ENCODE assay signal across 13 cellular contexts in genomic region chr4:122747068-122747467, GRCh38. TPM values are rescaled to one million over a fixed set of nuclear protein-coding genes. Genes with fewer than 3 reads are reported as not detected.
A peak's percentile ranks its signal among the peaks of the same experiment; 100 is the strongest.
DNase-seq lines count a peak whose midpoint lies in the region; ATAC-seq lines count a peak whose summit lies in the region.
"Had no signal": no experiment of that assay in that cellular context is flagged by ENCODE, and none has a peak within 500 bp of the region (broad histone marks: within the 10 kb centered on the region; RNA-seq: fewer than 3 reads in every experiment).

No MANE protein-coding gene starts in this region.

- H3K4me1 ChIP-seq in BLaER1 treated with 17β-estradiol and CSF1 and Interleukin-3, amounts not matched to agents 10 nM and 100 nM: peaks cover 0 to 64% (median 19%) of the 10 kb centered on the region in 10 experiments; a peak in 13 of 20 replicates
- no peaks in the 10 kb centered on the region for H3K4me1 ChIP-seq in mesenchymal stem cell (ENCODE audit: control insufficient read depth, insufficient read depth, low read depth, low read length)

- H3K4ac ChIP-seq in mesenchymal stem cell (ENCODE audit: low read depth in 1 of 2, low read length in 2 of 2): no peak overlapping the region

- no peaks in the 10 kb centered on the region for H3K79me1 ChIP-seq in mesenchymal stem cell (replicated peaks; ENCODE audit: low read length, poor library complexity, severe bottlenecking)

- peak overlapping the region in 2 of 11 experiments; percentile 50 to 59; a peak in 3 of 22 replicates for H3K9ac ChIP-seq in BLaER1 treated with 17β-estradiol and CSF1 and Interleukin-3, amounts not matched to agents 10 nM and 100 nM
- H3K9ac ChIP-seq in mesenchymal stem cell (ENCODE audit: low read length): no peak overlapping the region

- H2BK12ac ChIP-seq in mesenchymal stem cell (ENCODE audit: low read length in 2 of 2): no peak overlapping the region

- no peak for DNase-seq in activated CD4-positive, alpha-beta T cell treated with anti-CD3 and anti-CD28 coated beads, Interleukin-2, amount 10 ng/mL, durations not matched to agents 7 days and 5 days
- DNase-seq in activated CD4-positive, alpha-beta T cell treated with anti-CD3 and anti-CD28 coated beads for 4 hours: no peak
- DNase-seq in OCI-M1 (lab: John Stamatoyannopoulos, UW) (peak; percentile 65), mesenchymal stem cell (no peak), NCI-H1694 treated with DMSO at 0.1 percent for 48 hours (lab: John Stamatoyannopoulos, UW) (no peak)
- DNase-seq in activated T-helper 2 cell treated with anti-CD3 and anti-CD28 coated beads, Interferon-gamma antibody, Interleukin-2, Interleukin-4, amounts not matched to agents 10 μg/mL and 5 μg/mL and 100 μg/mL, durations not matched to agents 14 hours and 24 hours and 36 hours (ENCODE audit: low spot score): no peak
- DNase-seq: Kasumi-1, NCI-H1105 treated with DMSO at 0.1 percent for 48 hours, NCI-H187, NCI-H69 had no signal

- no peak overlapping the region for H3K4me3 Mint-ChIP-seq in activated CD4-positive, alpha-beta T cell treated with anti-CD3 and anti-CD28 coated beads, Interleukin-2, amount 10 ng/mL, durations not matched to agents 7 days and 5 days
- no peak overlapping the region for H3K4me3 Mint-ChIP-seq in activated T-helper 2 cell treated with anti-CD3 and anti-CD28 coated beads, Interferon-gamma antibody, Interleukin-2, Interleukin-4, amounts not matched to agents 10 μg/mL and 5 μg/mL and 100 μg/mL, durations not matched to agents 14 hours and 24 hours and 36 hours (ENCODE audit: low read depth)

- no peak overlapping the region for H2AFZ ChIP-seq in mesenchymal stem cell (ENCODE audit: low read depth, low read length)

- no peak overlapping the region for H2BK15ac ChIP-seq in mesenchymal stem cell (ENCODE audit: low read depth, poor library complexity, severe bottlenecking)

- peaks cover 0 to 13% (median 0%) of the 10 kb centered on the region in 11 experiments; a peak in 6 of 22 replicates for H3K36me3 ChIP-seq in BLaER1 treated with 17β-estradiol and CSF1 and Interleukin-3, amounts not matched to agents 10 nM and 100 nM
- peaks cover 3 to 14% of the 10 kb centered on the region in 2 experiments for H3K36me3 ChIP-seq in mesenchymal stem cell (ENCODE audit: control insufficient read depth in 1 of 2, insufficient read depth in 2 of 2, low read depth in 1 of 2, low read length in 2 of 2)

- no peak overlapping the region for H3K4me3 ChIP-seq in BLaER1 treated with 17β-estradiol and CSF1 and Interleukin-3, amounts not matched to agents 10 nM and 100 nM
- no peak overlapping the region for H3K4me3 ChIP-seq in mesenchymal stem cell (ENCODE audit: insufficient read depth in 1 of 2, low read depth in 1 of 2, low read length in 2 of 2)

- peak overlapping the region in 7 of 11 experiments; percentile 26 to 81 (median 62); a peak in 11 of 22 replicates for H3K27ac ChIP-seq in BLaER1 treated with 17β-estradiol and CSF1 and Interleukin-3, amounts not matched to agents 10 nM and 100 nM
- H3K27ac ChIP-seq in mesenchymal stem cell (ENCODE audit: low read length, poor library complexity, severe bottlenecking): no peak overlapping the region
- H3K27ac ChIP-seq: C4-2B had no signal

- POLR2A ChIA-PET in activated CD4-positive, alpha-beta T cell treated with anti-CD3 and anti-CD28 coated beads, Interleukin-2, amount 10 ng/mL, durations not matched to agents 7 days and 5 days (lab: Charles Lee): no interaction called here

- intact Hi-C loops in activated T-helper 2 cell treated with anti-CD3 and anti-CD28 coated beads, Interferon-gamma antibody, Interleukin-2, Interleukin-4, amounts not matched to agents 10 μg/mL and 5 μg/mL and 100 μg/mL, durations not matched to agents 14 hours and 24 hours and 36 hours (cut with micrococcal nuclease): loop anchor here (2.0 kb wide), 1 partner anchor 18 kb away; no protein-coding TSS in a partner anchor

- CTCF ChIA-PET in activated CD4-positive, alpha-beta T cell treated with anti-CD3 and anti-CD28 coated beads, Interleukin-2, amount 10 ng/mL, durations not matched to agents 7 days and 5 days (lab: Charles Lee): interaction anchor here (1.0 to 3.9 kb wide), 4 partner anchors 11 to 21 kb away, joined by 3 to 14 read pairs (median 8); partner anchors contain the start of gene BBS12

- H3K9me3 ChIP-seq in BLaER1 treated with 17β-estradiol and CSF1 and Interleukin-3, amounts not matched to agents 10 nM and 100 nM (replicated peaks in 1 of 11): peaks cover 0 to 5% (median 0%) of the 10 kb centered on the region in 11 experiments; a peak in 1 of 22 replicates
- no peaks in the 10 kb centered on the region for H3K9me3 ChIP-seq in mesenchymal stem cell (ENCODE audit: control insufficient read depth, low read length)

- no peak overlapping the region for H3K23ac ChIP-seq in mesenchymal stem cell (ENCODE audit: low read length in 2 of 2)

- peaks cover 8% of the 10 kb centered on the region for H3K9me3 Mint-ChIP-seq in activated CD4-positive, alpha-beta T cell treated with anti-CD3 and anti-CD28 coated beads, Interleukin-2, amount 10 ng/mL, durations not matched to agents 7 days and 5 days
- H3K9me3 Mint-ChIP-seq in activated T-helper 2 cell treated with anti-CD3 and anti-CD28 coated beads, Interferon-gamma antibody, Interleukin-2, Interleukin-4, amounts not matched to agents 10 μg/mL and 5 μg/mL and 100 μg/mL, durations not matched to agents 14 hours and 24 hours and 36 hours: peaks cover 3% of the 10 kb centered on the region

- H3K14ac ChIP-seq in mesenchymal stem cell (ENCODE audit: low read length in 2 of 2): no peak overlapping the region

- no peak overlapping the region for H4K91ac ChIP-seq in mesenchymal stem cell (ENCODE audit: low read length)

- H4K20me1 ChIP-seq in BLaER1 treated with 17β-estradiol and CSF1 and Interleukin-3, amounts not matched to agents 10 nM and 100 nM: no peaks in the 10 kb centered on the region

- WGBS in mesenchymal stem cell: 86% methylated on average over 1 of the region's 1 CpG

- H3K27me3 Mint-ChIP-seq in activated CD4-positive, alpha-beta T cell treated with anti-CD3 and anti-CD28 coated beads, Interleukin-2, amount 10 ng/mL, durations not matched to agents 7 days and 5 days: peaks cover 15% of the 10 kb centered on the region
- H3K27me3 Mint-ChIP-seq in activated T-helper 2 cell treated with anti-CD3 and anti-CD28 coated beads, Interferon-gamma antibody, Interleukin-2, Interleukin-4, amounts not matched to agents 10 μg/mL and 5 μg/mL and 100 μg/mL, durations not matched to agents 14 hours and 24 hours and 36 hours (ENCODE audit: low read depth): peaks cover 13% of the 10 kb centered on the region

- peaks cover 15% of the 10 kb centered on the region for H3K4me1 Mint-ChIP-seq in activated CD4-positive, alpha-beta T cell treated with anti-CD3 and anti-CD28 coated beads, Interleukin-2, amount 10 ng/mL, durations not matched to agents 7 days and 5 days
- peaks cover 22% of the 10 kb centered on the region for H3K4me1 Mint-ChIP-seq in activated T-helper 2 cell treated with anti-CD3 and anti-CD28 coated beads, Interferon-gamma antibody, Interleukin-2, Interleukin-4, amounts not matched to agents 10 μg/mL and 5 μg/mL and 100 μg/mL, durations not matched to agents 14 hours and 24 hours and 36 hours (ENCODE audit: low read depth)

- no peak overlapping the region for H2BK5ac ChIP-seq in mesenchymal stem cell (ENCODE audit: low read depth, low read length, poor library complexity, severe bottlenecking)

- H2AK5ac ChIP-seq in mesenchymal stem cell (ENCODE audit: low read length, severe bottlenecking): no peak overlapping the region

- H2BK120ac ChIP-seq in mesenchymal stem cell (ENCODE audit: low read depth, low read length): no peak overlapping the region

- peak overlapping the region; percentile 34 for H3K27ac Mint-ChIP-seq in activated CD4-positive, alpha-beta T cell treated with anti-CD3 and anti-CD28 coated beads, Interleukin-2, amount 10 ng/mL, durations not matched to agents 7 days and 5 days
- peak overlapping the region; percentile 26 for H3K27ac Mint-ChIP-seq in activated T-helper 2 cell treated with anti-CD3 and anti-CD28 coated beads, Interferon-gamma antibody, Interleukin-2, Interleukin-4, amounts not matched to agents 10 μg/mL and 5 μg/mL and 100 μg/mL, durations not matched to agents 14 hours and 24 hours and 36 hours

- H3K36me3 Mint-ChIP-seq in activated CD4-positive, alpha-beta T cell treated with anti-CD3 and anti-CD28 coated beads, Interleukin-2, amount 10 ng/mL, durations not matched to agents 7 days and 5 days (ENCODE audit: low read depth): peaks cover 17% of the 10 kb centered on the region
- peaks cover 13% of the 10 kb centered on the region for H3K36me3 Mint-ChIP-seq in activated T-helper 2 cell treated with anti-CD3 and anti-CD28 coated beads, Interferon-gamma antibody, Interleukin-2, Interleukin-4, amounts not matched to agents 10 μg/mL and 5 μg/mL and 100 μg/mL, durations not matched to agents 14 hours and 24 hours and 36 hours (ENCODE audit: low read depth)

- no peak overlapping the region for H4K8ac ChIP-seq in mesenchymal stem cell (ENCODE audit: low read length)

- no peak overlapping the region for H3K18ac ChIP-seq in mesenchymal stem cell (ENCODE audit: low read depth in 1 of 2, low read length in 2 of 2)

- no peak for ATAC-seq in HG03135 (IDR thresholded peaks at IDR 0.05; ENCODE audit: unreplicated experiment)

- peak overlapping the region in 6 of 11 experiments; percentile 17 to 72 (median 60); a peak in 10 of 22 replicates for H3K4me2 ChIP-seq in BLaER1 treated with 17β-estradiol and CSF1 and Interleukin-3, amounts not matched to agents 10 nM and 100 nM
- H3K4me2 ChIP-seq in mesenchymal stem cell (ENCODE audit: low read length, poor library complexity, severe bottlenecking): no peak overlapping the region

- H3K27me3 ChIP-seq in BLaER1 treated with 17β-estradiol and CSF1 and Interleukin-3, amounts not matched to agents 10 nM and 100 nM: no peaks in the 10 kb centered on the region
- no peaks in the 10 kb centered on the region for H3K27me3 ChIP-seq in mesenchymal stem cell (ENCODE audit: control insufficient read depth in 1 of 2, insufficient read depth in 1 of 2, low read length in 2 of 2)

RNA-seq across cellular contexts. Expression of gene BBS12, which starts 14.6 kb away (rescaled TPM):
- 1 to 10 TPM; 1.7 to 2.1 TPM for total RNA-seq in activated CD4-positive, alpha-beta T cell treated with anti-CD3 and anti-CD28 coated beads, Interleukin-2, amount 10 ng/mL, durations not matched to agents 7 days and 5 days
- 3.7 and 5.5 TPM in 2 replicates for total RNA-seq in activated T-helper 2 cell treated with anti-CD3 and anti-CD28 coated beads, Interferon-gamma antibody, Interleukin-2, Interleukin-4, amounts not matched to agents 10 μg/mL and 5 μg/mL and 100 μg/mL, durations not matched to agents 14 hours and 24 hours and 36 hours
- 3.6 TPM for polyA plus RNA-seq in mesenchymal stem cell (2013, experiment 1 of 2)
- 3.7 TPM for polyA plus RNA-seq in mesenchymal stem cell (2013, experiment 2 of 2)
